ENCODE assay signal across 13 cellular contexts in genomic region chr9:29349050-29349449, GRCh38.
"Had no signal": no experiment of that assay in that cellular context is flagged by ENCODE, and none has a peak within 500 bp of the region (broad histone marks: within the 10 kb centered on the region; RNA-seq: fewer than 3 reads in every experiment).

No MANE protein-coding gene starts in this region.

- H3K4me3 ChIP-seq: dorsolateral prefrontal cortex, esophagus muscularis mucosa, gastroesophageal sphincter, neural progenitor cell, pancreas, stomach had no signal

- H3K27ac ChIP-seq: dorsolateral prefrontal cortex, esophagus muscularis mucosa, gastroesophageal sphincter, neural progenitor cell, pancreas, stomach had no signal

- H3K4me1 ChIP-seq: esophagus muscularis mucosa, gastroesophageal sphincter, neural progenitor cell, pancreas, stomach had no signal

- H3K9me3 ChIP-seq: esophagus muscularis mucosa, gastroesophageal sphincter, pancreas had no signal

- ATAC-seq: gastroesophageal sphincter had no signal

- H2AFZ ChIP-seq: neural progenitor cell had no signal

- H3K4me2 ChIP-seq: neural progenitor cell had no signal

- H3K9ac ChIP-seq: neural progenitor cell had no signal

- H3K27me3 ChIP-seq: dorsolateral prefrontal cortex, esophagus muscularis mucosa, gastroesophageal sphincter, neural progenitor cell, pancreas, stomach had no signal

- DNase-seq: activated CD4-positive, alpha-beta T cell treated with anti-CD3 and anti-CD28 coated beads, Interleukin-2, amount 10 ng/mL, durations not matched to agents 7 days and 5 days; activated CD4-positive, CD25-positive, alpha-beta regulatory T cell; activated effector memory CD4-positive, alpha-beta T cell treated with Interleukin-2 at 50 U/mL for 16 hours; activated T-cell treated with anti-CD3 and anti-CD28 coated beads, Interleukin-2, amount 50 U/mL, for 1 hour; amniotic stem cell; dorsolateral prefrontal cortex; pancreas; stimulated activated CD4-positive, alpha-beta T cell treated with anti-CD3 and anti-CD28 coated beads, Interleukin-4, amount 100 ng/mL, for 4 hours; stomach; T-helper 2 cell had no signal

- H3K36me3 ChIP-seq: esophagus muscularis mucosa, gastroesophageal sphincter, neural progenitor cell, pancreas, stomach had no signal
